Comparison of ENCODE assay signal across 8 cellular contexts in the genomic region with DNA sequence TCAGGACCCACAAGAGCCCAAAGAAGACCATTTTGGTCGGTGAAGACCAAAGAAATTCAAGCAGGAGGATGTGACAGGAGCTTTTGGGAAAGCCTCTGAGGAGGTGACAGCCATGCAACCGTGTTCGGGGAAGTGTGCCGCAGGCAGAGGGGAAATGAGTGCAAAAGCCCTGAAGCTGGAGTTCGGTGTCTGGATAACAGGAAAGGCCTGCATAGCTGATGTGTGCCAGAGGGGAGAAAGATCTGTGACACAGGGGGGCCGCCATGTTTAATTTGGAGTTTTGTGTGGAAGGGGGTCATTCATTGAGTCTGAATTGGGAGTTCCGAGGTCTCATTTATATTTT. TPM values are rescaled to one million over a fixed set of nuclear protein-coding genes. Genes with fewer than 3 reads are reported as not detected.
DNase-seq lines count a peak whose midpoint lies in the region; ATAC-seq and TF ChIP-seq lines count a peak whose summit lies in the region.

No MANE protein-coding gene starts in this region.

- ATAC-seq in CD8-positive, alpha-beta T cell: no peak
- ATAC-seq in HG03469 (IDR thresholded peaks at IDR 0.05; ENCODE audit: unreplicated experiment): no peak

- peak overlapping the region; percentile 61 for H3K4me3 ChIP-seq in CD8-positive, alpha-beta T cell (ENCODE audit: low read depth, low read length)
- peak overlapping the region; percentile 95 for H3K4me3 ChIP-seq in adipocyte (ENCODE audit: low read length)
- peak overlapping the region; percentile 95 for H3K4me3 ChIP-seq in iPS-18a (ENCODE audit: low read length)
- peak overlapping the region; percentile 52 to 86 (median 75) for H3K4me3 ChIP-seq in spleen

- no peaks in the 10 kb centered on the region for H3K27me3 Mint-ChIP-seq in CD8-positive, alpha-beta T cell (ENCODE audit: low read depth)

- CTCF ChIA-PET in CD8-positive, alpha-beta T cell (lab: Charles Lee): interaction anchor here (1.0 to 2.7 kb wide), 15 partner anchors 11 to 270 kb away, joined by 3 to 17 read pairs (median 4); partner anchors contain the start of gene TXNDC11
- CTCF ChIA-PET in GM10248 (lab: Yijun Ruan, JAX): interaction anchor here (0.8 to 4.2 kb wide), 40 partner anchors 9 to 402 kb away, joined by 3 to 48 read pairs (median 4); partner anchors contain the start of genes RSL1D1, TNFRSF17 and TXNDC11

- intact Hi-C loops in CD8-positive, alpha-beta T cell (cut with DNase I, micrococcal nuclease): loop anchor here (1.0 to 5.0 kb wide), 12 partner anchors 15 to 854 kb away; partner anchors contain the start of genes RSL1D1 (in 2 of the 2), SNN (in 2 of the 2), TXNDC11 (in 2 of the 2) and CLEC16A (in 1 of the 2)
- intact Hi-C loops in spleen (cut with DNase I; ENCODE audit: low total_unique reads): loop anchor here (10.0 kb wide), 1 partner anchor 53 kb away; the partner anchor contains the start of gene TXNDC11

- H3K4me1 ChIP-seq in CD8-positive, alpha-beta T cell (ENCODE audit: insufficient read depth, low read length): peaks cover 66% of the 10 kb centered on the region
- H3K4me1 ChIP-seq in adipocyte (ENCODE audit: control insufficient read depth, insufficient read depth, low read length) (peaks cover 61% of the 10 kb centered on the region), iPS-18a (ENCODE audit: control insufficient read depth, low read depth, low read length) (peaks cover 11% of the 10 kb centered on the region), spleen (peaks cover 42 to 69% (median 63%) of the 10 kb centered on the region in 6 donors)

- peak overlapping the region; percentile 99 for H3K27ac Mint-ChIP-seq in CD8-positive, alpha-beta T cell

- peak overlapping the region; percentile 95 for H3K4me3 Mint-ChIP-seq in CD8-positive, alpha-beta T cell

- peaks cover 18% of the 10 kb centered on the region for H3K36me3 Mint-ChIP-seq in CD8-positive, alpha-beta T cell

- no peak for TF ChIP-seq POLR2A in spleen (IDR thresholded peaks at IDR 0.05)

- H3K9ac ChIP-seq in adipocyte (ENCODE audit: low read length): peak overlapping the region; percentile 95
- H3K9ac ChIP-seq in iPS-18a (ENCODE audit: low read length): peak overlapping the region; percentile 89

- POLR2A ChIA-PET in CD8-positive, alpha-beta T cell (lab: Charles Lee): interaction anchor here (0.5 to 3.6 kb wide), 11 partner anchors 10 to 543 kb away, joined by 3 to 36 read pairs (median 6); partner anchors contain the start of genes GSPT1 and TXNDC11
- POLR2A ChIA-PET in GM10248 (lab: Yijun Ruan, JAX): interaction anchor here (0.7 to 3.0 kb wide), 5 partner anchors 12 to 55 kb away, joined by 3 to 17 read pairs (median 4); partner anchors contain the start of gene TXNDC11

- H3K4me1 Mint-ChIP-seq in CD8-positive, alpha-beta T cell (ENCODE audit: low read depth): peaks cover 62% of the 10 kb centered on the region

- no peaks in the 10 kb centered on the region for H3K36me3 ChIP-seq in CD8-positive, alpha-beta T cell (ENCODE audit: insufficient read depth, low read length)
- H3K36me3 ChIP-seq in adipocyte (ENCODE audit: control insufficient read depth, insufficient read depth, low read length, severe bottlenecking): no peaks in the 10 kb centered on the region
- peaks cover 5% of the 10 kb centered on the region for H3K36me3 ChIP-seq in iPS-18a (ENCODE audit: control insufficient read depth, low read depth, low read length)
- H3K36me3 ChIP-seq in spleen: peaks cover 0 to 17% (median 0%) of the 10 kb centered on the region in 6 donors

- WGBS in spleen, 5 donors: 1 to 4% (median 2%) methylated on average over 7 of the region's 7 CpGs

- peak overlapping the region; percentile 82 for H3K27ac ChIP-seq in CD8-positive, alpha-beta T cell (ENCODE audit: low read depth, low read length)
- H3K27ac ChIP-seq in iPS-18a (ENCODE audit: low read length): peak overlapping the region; percentile 51
- peak overlapping the region; percentile 93 to 99 (median 98) for H3K27ac ChIP-seq in spleen

- H3K9me3 Mint-ChIP-seq in CD8-positive, alpha-beta T cell: no peaks in the 10 kb centered on the region

- peak in 1 of 7 experiments; percentile 11 for DNase-seq in CD8-positive, alpha-beta T cell
- peak; percentile 15 for DNase-seq in HT1080 (ENCODE audit: low read depth)
- peak; percentile 39 for DNase-seq in adipocyte (ENCODE audit: low read depth)
- peak; percentile 80 for DNase-seq in spleen
- DNase-seq in NCI-H1436 treated with DMSO at 0.1 percent for 48 hours (lab: John Stamatoyannopoulos, UW): no peak
- DNase-seq in GM10248 (ENCODE audit: extremely low spot score): no peak

- TF ChIP-seq CTCF in CD8-positive, alpha-beta T cell (IDR thresholded peaks at IDR 0.05): no peak
- no peak for TF ChIP-seq CTCF in spleen (IDR thresholded peaks at IDR 0.05 in 8 of 11, conservative IDR thresholded peaks at IDR 0.05 in 3 of 11)
- no peak for TF ChIP-seq CTCF in GM10248 (IDR thresholded peaks at IDR 0.05; ENCODE audit: control extremely low read depth, extremely low read depth, low read depth, missing control alignments)

- H3K9me3 ChIP-seq in CD8-positive, alpha-beta T cell (ENCODE audit: low read length): no peaks in the 10 kb centered on the region
- H3K9me3 ChIP-seq in adipocyte (ENCODE audit: control insufficient read depth, low read length): no peaks in the 10 kb centered on the region
- H3K9me3 ChIP-seq in iPS-18a (ENCODE audit: control insufficient read depth, low read depth, low read length): no peaks in the 10 kb centered on the region
- no peaks in the 10 kb centered on the region for H3K9me3 ChIP-seq in spleen

- no peaks in the 10 kb centered on the region for H3K27me3 ChIP-seq in CD8-positive, alpha-beta T cell (ENCODE audit: insufficient read depth, low read length)
- H3K27me3 ChIP-seq in adipocyte (replicated peaks; ENCODE audit: control insufficient read depth, insufficient read depth, low read length): no peaks in the 10 kb centered on the region
- no peaks in the 10 kb centered on the region for H3K27me3 ChIP-seq in iPS-18a (ENCODE audit: control insufficient read depth, insufficient read depth, low read length)
- no peaks in the 10 kb centered on the region for H3K27me3 ChIP-seq in spleen (replicated peaks in 1 of 7)

RNA-seq across cellular contexts. Expression of gene ZC3H7A, which starts 0.9 kb away (rescaled TPM):
- 100 to 1,000 TPM; 105 to 106 TPM for total RNA-seq in CD8-positive, alpha-beta T cell
- 20.9 and 35.3 TPM in 2 replicates for total RNA-seq in HT1080 (2014; rRNA removed; shearing (Covaris generic))
- 45.2 and 50.0 TPM in 2 replicates for polyA plus RNA-seq in HT1080 (2015; cell fraction: cytosol; rRNA removed)
- polyA plus RNA-seq in HT1080 (2015; cell fraction: nucleus; rRNA removed): 122 and 130 TPM in 2 replicates
- total RNA-seq in spleen: 100 to 1,000 TPM in 3 of 7 donors, 10 to 100 TPM in 4; 77.1 to 118 (median 90.3) TPM
- polyA plus RNA-seq in spleen: 10 to 100 TPM; 28.7 to 41.6 (median 34.1) TPM

RNA-seq across cellular contexts. Expression of gene RSL1D1, which starts 53.4 kb away (rescaled TPM):
- total RNA-seq in CD8-positive, alpha-beta T cell: 100 to 1,000 TPM; 235 to 242 TPM
- 196 and 208 TPM in 2 replicates for total RNA-seq in HT1080 (2014; rRNA removed; shearing (Covaris generic))
- 282 and 335 TPM in 2 replicates for polyA plus RNA-seq in HT1080 (2015; cell fraction: cytosol; rRNA removed)
- 248 and 255 TPM in 2 replicates for polyA plus RNA-seq in HT1080 (2015; cell fraction: nucleus; rRNA removed)
- 100 to 1,000 TPM in 6 of 7 donors, 10 to 100 TPM in 1; 85.8 to 135 (median 112) TPM for total RNA-seq in spleen
- polyA plus RNA-seq in spleen: 100 to 1,000 TPM in 2 of 3 donors, 10 to 100 TPM in 1; 75.6 to 124 (median 104) TPM

RNA-seq across cellular contexts. Expression of gene TXNDC11, which starts 55.3 kb away (rescaled TPM):
- total RNA-seq in CD8-positive, alpha-beta T cell: 100 to 1,000 TPM; 118 to 130 TPM
- total RNA-seq in HT1080 (2014; rRNA removed; shearing (Covaris generic)): 31.8 and 37.2 TPM in 2 replicates
- polyA plus RNA-seq in HT1080 (2015; cell fraction: cytosol; rRNA removed): 32.5 and 33.5 TPM in 2 replicates
- polyA plus RNA-seq in HT1080 (2015; cell fraction: nucleus; rRNA removed): 23.3 and 24.3 TPM in 2 replicates
- 100 to 1,000 TPM in 1 of 7 donors, 10 to 100 TPM in 6; 42.7 to 104 (median 64.0) TPM for total RNA-seq in spleen
- polyA plus RNA-seq in spleen: 10 to 100 TPM; 28.3 to 43.4 (median 36.6) TPM

Comparison
In these comparisons a context has a peak if more than half of its experiments do, and no peak if none do; other contexts are left out.
1. DNase-seq: peak in HT1080 (single experiment), adipocyte (single experiment) and spleen (single experiment); none in NCI-H1436 treated with DMSO at 0.1 percent for 48 hours (single experiment) and GM10248 (single experiment).
2. Peak in every context shown above with its lines, with median percentiles within 50 percentile points of each other: H3K27ac ChIP-seq and H3K4me3 ChIP-seq.